1 cellular context compared by ENCODE assay signal in the genomic region with DNA sequence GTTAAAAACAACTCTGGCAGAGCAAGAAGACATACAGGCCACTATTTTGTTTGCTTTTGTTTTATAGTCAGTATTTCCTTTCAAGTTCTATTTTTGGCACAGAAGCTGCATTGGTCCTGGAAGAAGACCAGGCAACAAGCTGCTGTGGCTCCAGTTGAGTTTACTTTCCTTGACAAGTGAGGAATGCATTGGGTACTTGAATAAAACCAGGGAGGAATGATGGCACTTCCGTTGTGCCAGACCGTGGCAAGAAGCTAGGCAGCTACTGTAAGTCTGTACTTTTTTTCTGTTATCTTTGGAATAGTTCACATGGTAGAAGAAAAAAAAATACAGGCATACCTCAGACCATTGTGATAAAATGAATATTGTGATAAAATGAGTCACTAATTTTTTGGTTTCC.
TF ChIP-seq lines count a peak whose summit lies in the region.

No MANE protein-coding gene starts in this region.

TF ChIP-seq in HCT116, 20 proteins besides CTCF, POLR2A, EP300 and RAD21 (continued from another document):
- 0 out of 2 replicates have a peak, but pooled peaks have one; percentile 20 for TF ChIP-seq CBX3 (IDR thresholded peaks at IDR 0.05; ENCODE audit: low read depth)
- no peak for TF ChIP-seq FOSL1 (IDR thresholded peaks at IDR 0.05; ENCODE audit: low read depth)
